Comparison of ENCODE assay signal across 8 cellular contexts in the genomic region with DNA sequence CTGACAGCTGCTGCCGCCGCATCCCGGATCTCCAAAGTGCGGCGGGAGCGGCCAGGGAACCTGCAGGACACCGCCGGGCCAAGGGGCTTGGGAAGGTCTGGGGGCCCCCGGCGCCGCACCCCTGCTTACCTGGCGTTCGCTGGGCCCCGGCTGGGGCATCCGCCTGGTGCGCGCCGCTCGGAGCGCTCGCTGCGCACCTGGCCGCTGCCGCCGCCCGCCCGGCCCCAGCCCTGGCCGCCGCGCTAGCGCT. TPM values are rescaled to one million over a fixed set of nuclear protein-coding genes. Genes with fewer than 3 reads are reported as not detected.
DNase-seq lines count a peak whose midpoint lies in the region; ATAC-seq and TF ChIP-seq lines count a peak whose summit lies in the region.

No MANE protein-coding gene starts in this region.

- TF ChIP-seq CTCF in heart right ventricle (IDR thresholded peaks at IDR 0.05) (no peak), MCF 10A (IDR thresholded peaks at IDR 0.05; ENCODE audit: unreplicated experiment) (no peak), mesothelial cell of epicardium (IDR thresholded peaks at IDR 0.05; ENCODE audit: unreplicated experiment) (no peak), vagina (IDR thresholded peaks at IDR 0.05) (no peak)

- peaks cover 0 to 43% (median 0%) of the 10 kb centered on the region in 7 donors for H3K27me3 ChIP-seq in heart right ventricle
- H3K27me3 ChIP-seq in vagina: no peaks in the 10 kb centered on the region

- H3K9me3 Mint-ChIP-seq in MCF 10A (ENCODE audit: unreplicated experiment) (no peaks in the 10 kb centered on the region), mesothelial cell of epicardium (no peaks in the 10 kb centered on the region)

- H3K27ac Mint-ChIP-seq in MCF 10A (ENCODE audit: low read depth, unreplicated experiment) (no peak overlapping the region), mesothelial cell of epicardium (no peak overlapping the region)

- WGBS in heart right ventricle, 2 donors: 1% methylated on average over 25 to 31 of the region's 31 CpGs

- no peaks in the 10 kb centered on the region for H3K36me3 Mint-ChIP-seq in MCF 10A (ENCODE audit: insufficient read depth, unreplicated experiment)
- H3K36me3 Mint-ChIP-seq in mesothelial cell of epicardium: no peaks in the 10 kb centered on the region

- intact Hi-C loops in heart right ventricle (cut with DNase I) (loop anchor here in 6 of 10 donors (5.0 to 10.0 kb wide), 6 partner anchors 88 to 180 kb away; partner anchors contain the start of gene NARS1 (in 1 of the 6)), left ventricle myocardium superior (cut with micrococcal nuclease) (no loop called here), MCF 10A (cut with micrococcal nuclease) (no loop called here), vagina (cut with DNase I) (loop anchor here (10.0 kb wide), 1 partner anchor 178 kb away; the partner anchor contains the start of gene NARS1)

- H3K4me3 Mint-ChIP-seq in MCF 10A (ENCODE audit: unreplicated experiment): peak overlapping the region; percentile 71
- H3K4me3 Mint-ChIP-seq in mesothelial cell of epicardium: peak overlapping the region; percentile 87

- no peaks in the 10 kb centered on the region for H3K9me3 ChIP-seq in heart right ventricle
- no peaks in the 10 kb centered on the region for H3K9me3 ChIP-seq in vagina

- POLR2A ChIA-PET in MCF 10A (lab: Yijun Ruan, JAX): interaction anchor here (0.6 kb wide), 1 partner anchor 37 kb away, joined by 5 read pairs; no protein-coding TSS in a partner anchor

- ATAC-seq in heart right ventricle: peak in 1 of 8 donors; percentile 0
- no peak for ATAC-seq in left ventricle myocardium superior
- ATAC-seq in left lobe of liver: no peak

- no peak for DNase-seq in heart right ventricle
- no peak for DNase-seq in left ventricle myocardium superior
- DNase-seq in MCF 10A (ENCODE audit: unreplicated experiment): no peak
- DNase-seq in mesothelial cell of epicardium (ENCODE audit: low spot score in 2 of 2, unreplicated experiment in 2 of 2): no peak
- DNase-seq in vagina (ENCODE audit: extremely low spot score in 2 of 2): no peak
- DNase-seq in left lobe of liver (ENCODE audit: low spot score): no peak
- no peak for DNase-seq in NCI-H2107 treated with DMSO at 0.1 percent for 48 hours (lab: John Stamatoyannopoulos, UW; ENCODE audit: unreplicated experiment)
- DNase-seq in HuH-7 (ENCODE audit: low spot score): no peak

- H3K4me3 ChIP-seq in heart right ventricle (peak overlapping the region; percentile 69 to 98 (median 90)), vagina (peak overlapping the region; percentile 77 to 78)

- CTCF ChIA-PET in MCF 10A (lab: Yijun Ruan, JAX): interaction anchor here (0.7 kb wide), 1 partner anchor 116 kb away, joined by 3 read pairs; no protein-coding TSS in a partner anchor

- H3K27me3 Mint-ChIP-seq in MCF 10A (ENCODE audit: insufficient read depth, unreplicated experiment) (no peaks in the 10 kb centered on the region), mesothelial cell of epicardium (ENCODE audit: low read depth) (peaks cover 46% of the 10 kb centered on the region)

- H3K4me1 Mint-ChIP-seq in MCF 10A (ENCODE audit: insufficient read depth, unreplicated experiment): peaks cover 11% of the 10 kb centered on the region
- peaks cover 30% of the 10 kb centered on the region for H3K4me1 Mint-ChIP-seq in mesothelial cell of epicardium

- H3K4me1 ChIP-seq in heart right ventricle (peaks cover 0 to 64% (median 39%) of the 10 kb centered on the region in 9 donors), vagina (peaks cover 29% of the 10 kb centered on the region)

- H3K27ac ChIP-seq in heart right ventricle: peak overlapping the region; percentile 81 to 97 (median 92)
- peak overlapping the region; percentile 85 for H3K27ac ChIP-seq in vagina

- no TSS peak for BruUV-seq in MCF 10A (replicated peaks; lab: Mats Ljungman, UMichigan)

- H3K36me3 ChIP-seq in heart right ventricle (no peaks in the 10 kb centered on the region), vagina (no peaks in the 10 kb centered on the region)

- no peak for TF ChIP-seq POLR2A in vagina (IDR thresholded peaks at IDR 0.05)

RNA-seq across cellular contexts. Expression of gene ATP8B1, which starts 0.3 kb away (rescaled TPM):
- 10 to 100 TPM in 4 of 10 donors, 1 to 10 TPM in 6; 4.1 to 16.5 (median 8.1) TPM for total RNA-seq in heart right ventricle
- polyA plus RNA-seq in heart right ventricle: 1 to 10 TPM; 2.7 to 3.7 TPM
- 4.0 TPM for total RNA-seq in left ventricle myocardium superior
- 1.4 and 1.8 TPM in 2 replicates for total RNA-seq in MCF 10A (2022)
- 14.0 to 18.5 TPM (median 14.1 TPM) in 3 replicates for total RNA-seq in mesothelial cell of epicardium
- 41.5 TPM for total RNA-seq in vagina
- 12.1 TPM for total RNA-seq in left lobe of liver

Comparison
In these comparisons a context has a peak if more than half of its experiments do, and no peak if none do; other contexts are left out.
1. intact Hi-C loops: an anchor here in heart right ventricle (5.0 to 10.0 kb wide) and vagina (10.0 kb wide); none called in left ventricle myocardium superior and MCF 10A.